ENCODE assay signal across 8 cellular contexts in the genomic region with DNA sequence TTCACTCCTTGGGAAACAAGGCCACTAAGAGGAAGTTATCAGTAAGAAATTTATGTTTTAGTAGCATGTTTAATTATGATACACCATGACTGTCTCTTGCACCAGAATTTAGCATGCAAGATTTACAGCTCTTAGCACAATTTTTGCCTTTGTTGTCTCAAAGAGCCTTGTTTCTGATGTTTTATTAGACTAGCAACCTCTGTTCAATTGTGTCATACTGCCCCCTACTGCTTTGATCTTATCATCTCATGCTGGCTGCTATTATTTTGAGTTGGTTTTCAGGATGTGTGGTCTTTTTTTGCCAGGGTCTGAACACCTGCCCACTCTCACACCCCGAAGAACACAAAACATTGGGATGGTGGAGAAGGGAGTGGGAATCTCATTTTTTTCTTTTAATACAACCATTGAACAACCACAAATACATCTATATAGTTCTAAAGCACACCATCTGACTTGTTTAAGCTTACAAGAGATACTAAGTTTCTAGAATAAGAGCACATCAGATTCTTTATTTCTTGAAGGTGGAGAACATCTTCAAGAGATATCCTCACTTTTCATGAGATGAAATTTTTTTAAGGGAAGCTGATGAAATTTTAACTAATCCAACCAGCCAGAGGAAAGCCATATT.
DNase-seq lines count a peak whose midpoint lies in the region; ATAC-seq and TF ChIP-seq lines count a peak whose summit lies in the region.

No MANE protein-coding gene starts in this region.

- no peak overlapping the region for H3K4me3 ChIP-seq in cardiac fibroblast (replicated peaks in 1 of 2; ENCODE audit: low read depth in 2 of 2, low read length in 2 of 2)

- peak; percentile 57 for TF ChIP-seq CTCF in cardiac fibroblast (IDR thresholded peaks at IDR 0.05; ENCODE audit: low read depth, low read length)

- ATAC-seq in HG02678 (IDR thresholded peaks at IDR 0.05; ENCODE audit: unreplicated experiment) (peak; percentile 45), HG03432 (IDR thresholded peaks at IDR 0.05; ENCODE audit: unreplicated experiment) (no peak), GM21526 (IDR thresholded peaks at IDR 0.05; ENCODE audit: low FRiP score, unreplicated experiment) (no peak), GM21737 (IDR thresholded peaks at IDR 0.05; ENCODE audit: unreplicated experiment) (no peak)

- DNase-seq in DMS153 treated with DMSO at 0.1 percent for 48 hours (lab: John Stamatoyannopoulos, UW; ENCODE audit: unreplicated experiment) (peak; percentile 56), NCI-H69 (lab: John Stamatoyannopoulos, UW) (peak; percentile 64), cardiac fibroblast (ENCODE audit: low read depth in 2 of 2) (peak; percentile 28 to 46), medulla oblongata (ENCODE audit: extremely low spot score) (peak; percentile 85)
